ENCODE assay signal across 23 cellular contexts in genomic region chr2:229090231-229090630, GRCh38.
DNase-seq lines count a peak whose midpoint lies in the region; ATAC-seq, FAIRE-seq and TF ChIP-seq lines count a peak whose summit lies in the region.
"Had no signal": no experiment of that assay in that cellular context is flagged by ENCODE, and none has a peak within 500 bp of the region (broad histone marks: within the 10 kb centered on the region; RNA-seq: fewer than 3 reads in every experiment).

No MANE protein-coding gene starts in this region.

- ATAC-seq in SK-N-SH treated with all-trans-retinoic acid at 6 μM for 48 hours (no peak), HG03378 (IDR thresholded peaks at IDR 0.05; ENCODE audit: unreplicated experiment) (no peak)
- ATAC-seq: A549; activated CD8-positive, alpha-beta T cell treated with anti-CD3 and anti-CD28 coated beads, Interleukin-2, amount 10 ng/mL, durations not matched to agents 7 days and 5 days; activated T-helper 17 cell treated with anti-CD3 and anti-CD28 coated beads, Interleukin-2, amount 50 U/mL, for 72 hours had no signal

- POLR2A ChIA-PET in SK-N-SH (lab: Yijun Ruan, JAX), result no interaction called here

- WGBS in SK-N-SH (ENCODE audit: low lambda C conversion rate), result 16% methylated on average over 2 of the region's 2 CpGs

- H2AFZ ChIP-seq in SK-N-SH (ENCODE audit: low read depth), result no peak overlapping the region

- H3K9me3 ChIP-seq in SK-N-SH, result no peaks in the 10 kb centered on the region
- H3K9me3 ChIP-seq: A549, thoracic aorta had no signal

- no peak overlapping the region for H3K9ac ChIP-seq in SK-N-SH

- DNase-seq in SK-N-SH, result no peak
- peak; percentile 15 for DNase-seq in RCC 7860 (ENCODE audit: low spot score)
- peak; percentile 70 for DNase-seq in fibroblast of mammary gland (ENCODE audit: low read depth)
- peak; percentile 8 for DNase-seq in urothelium cell line (ENCODE audit: low spot score)
- DNase-seq in globus pallidus (ENCODE audit: low spot score), result no peak
- DNase-seq in DMS114 treated with DMSO at 0.1 percent for 48 hours (lab: John Stamatoyannopoulos, UW; ENCODE audit: unreplicated experiment), result no peak
- DNase-seq: activated CD8-positive, alpha-beta T cell treated with anti-CD3 and anti-CD28 coated beads, Interleukin-2, amount 10 ng/mL, durations not matched to agents 7 days and 5 days; CD4-positive, alpha-beta memory T cell; cerebellar nuclear complex; GF-D8; glutamatergic neuron; midbrain; NCI-H510A; occipital lobe; OCI-M1; stimulated activated CD4-positive, alpha-beta T cell treated with anti-CD3 and anti-CD28 coated beads, Interleukin-4, amount 100 ng/mL, for 1 hour; stimulated activated CD8-positive, alpha-beta memory T cell treated with anti-CD3 and anti-CD28 coated beads, Interleukin-4, amount 100 ng/mL, for 48 hours had no signal

- no peaks in the 10 kb centered on the region for H3K36me3 ChIP-seq in SK-N-SH (replicated peaks in 1 of 2; ENCODE audit: control insufficient read depth in 1 of 2, insufficient read depth in 2 of 2, low read length in 1 of 2)
- H3K36me3 ChIP-seq: thoracic aorta had no signal

- TF ChIP-seq EP300 in SK-N-SH (IDR thresholded peaks at IDR 0.05; ENCODE audit: borderline replicate concordance in 1 of 2, low read depth in 1 of 2, low read length in 1 of 2), result no peak

- peaks cover 0 to 6% of the 10 kb centered on the region in 2 experiments; a peak in 2 of 4 replicates for H3K4me1 ChIP-seq in SK-N-SH (ENCODE audit: control insufficient read depth in 1 of 2, insufficient read depth in 2 of 2, low read depth in 1 of 2, low read length in 1 of 2)
- H3K4me1 ChIP-seq: A549 had no signal

- TF ChIP-seq CTCF in SK-N-SH (IDR thresholded peaks at IDR 0.05) (no peak), fibroblast of mammary gland (conservative IDR thresholded peaks at IDR 0.05; ENCODE audit: control insufficient read depth, insufficient read depth, low read depth, low read length) (no peak)

- no peaks in the 10 kb centered on the region for H3F3A ChIP-seq in SK-N-SH (replicated peaks; ENCODE audit: insufficient read depth)

- H4K20me1 ChIP-seq in SK-N-SH (ENCODE audit: insufficient read depth), result no peaks in the 10 kb centered on the region

- H3K9me2 ChIP-seq in SK-N-SH, result no peaks in the 10 kb centered on the region

- CTCF ChIA-PET in SK-N-SH (lab: Yijun Ruan, JAX), result interaction anchor here (1.0 to 1.1 kb wide), 2 partner anchors 12 to 216 kb away, joined by 3 to 4 read pairs; no protein-coding TSS in a partner anchor

- no peak for TF ChIP-seq RAD21 in SK-N-SH (IDR thresholded peaks at IDR 0.05; ENCODE audit: low read length)

- no peaks in the 10 kb centered on the region for H3K27me3 ChIP-seq in SK-N-SH (ENCODE audit: insufficient read depth)

- H3K4me3 ChIP-seq in SK-N-SH (ENCODE audit: low read depth in 2 of 2, low read length in 1 of 2) (no peak overlapping the region), fibroblast of mammary gland (ENCODE audit: control insufficient read depth, low read depth, low read length) (no peak overlapping the region)
- H3K4me3 ChIP-seq: A549, thoracic aorta had no signal

- no peak overlapping the region for H3K4me2 ChIP-seq in SK-N-SH
- H3K4me2 ChIP-seq: A549 had no signal

- H3K79me2 ChIP-seq in SK-N-SH (ENCODE audit: insufficient read depth), result no peaks in the 10 kb centered on the region

- peak overlapping the region in 1 of 2 experiments; percentile 43; a peak in 2 of 4 replicates for H3K27ac ChIP-seq in SK-N-SH (ENCODE audit: low read depth in 2 of 2, low read length in 1 of 2)
- H3K27ac ChIP-seq: A549, thoracic aorta had no signal

- FAIRE-seq in RCC 7860 (lab: Jason Lieb, UNC), result no peak
- FAIRE-seq in urothelium cell line (lab: Jason Lieb, UNC), result no peak
- FAIRE-seq: A549, islet of Langerhans had no signal

TF ChIP-seq in SK-N-SH treated with all-trans-retinoic acid at 6 μM for 48 hours, 23 proteins besides CTCF, POLR2A, EP300 and RAD21:
- no peak for TF ChIP-seq ZFP3 (CRISPR knock-in tag; IDR thresholded peaks at IDR 0.05)
- TF ChIP-seq CREB5 (CRISPR knock-in tag; IDR thresholded peaks at IDR 0.05; ENCODE audit: low read depth), result peak; percentile 65
- peak; percentile 45 for TF ChIP-seq ISL1 (CRISPR knock-in tag; IDR thresholded peaks at IDR 0.05)

TF ChIP-seq in SK-N-SH, 30 proteins besides CTCF, POLR2A, EP300 and RAD21:
- TF ChIP-seq PBX3 (IDR thresholded peaks at IDR 0.05) (no peak), RXRA (IDR thresholded peaks at IDR 0.05; ENCODE audit: borderline replicate concordance, low read depth) (no peak), CHD2 (IDR thresholded peaks at IDR 0.05; ENCODE audit: low read length, partially characterized antibody) (no peak), NRF1 (IDR thresholded peaks at IDR 0.05; ENCODE audit: low read depth, low read length) (no peak), POLR2AphosphoS5 (IDR thresholded peaks at IDR 0.05; ENCODE audit: low read depth, low read length) (no peak), TAF1 (IDR thresholded peaks at IDR 0.05; ENCODE audit: borderline replicate concordance, low read depth, low read length) (no peak), GATA2 (CRISPR knock-in tag; IDR thresholded peaks at IDR 0.05) (no peak), REST (IDR thresholded peaks at IDR 0.05; ENCODE audit: low read depth, low read length) (no peak), FOXJ3 (CRISPR knock-in tag; IDR thresholded peaks at IDR 0.05) (no peak), USF1 (IDR thresholded peaks at IDR 0.05; ENCODE audit: borderline replicate concordance, low read depth) (no peak)

Comparison
In these comparisons a context has a peak if more than half of its experiments do, and no peak if none do; other contexts are left out.
1. DNase-seq: peak in RCC 7860 (single experiment), fibroblast of mammary gland (single experiment) and urothelium cell line (single experiment); none in SK-N-SH (single experiment), globus pallidus (single experiment) and DMS114 treated with DMSO at 0.1 percent for 48 hours (single experiment).